Comparison of ENCODE assay signal across 7 cellular contexts in genomic region chr4:663438-664428, GRCh38. TPM values are rescaled to one million over a fixed set of nuclear protein-coding genes. Genes with fewer than 3 reads are reported as not detected.
A peak's percentile ranks its signal among the peaks of the same experiment; 100 is the strongest.
DNase-seq lines count a peak whose midpoint lies in the region; ATAC-seq, FAIRE-seq and TF ChIP-seq lines count a peak whose summit lies in the region.
"Had no signal": no experiment of that assay in that cellular context is flagged by ENCODE, and none has a peak within 500 bp of the region (broad histone marks: within the 10 kb centered on the region; RNA-seq: fewer than 3 reads in every experiment).

No MANE protein-coding gene starts in this region.

- in situ Hi-C loops in HepG2 (cut with HindIII; ENCODE audit: extremely low pct_ligation_motif_present, low pct_unique_long_range_greater_than_20kb) = no loop called here

- no TSS peak for BruUV-seq in HepG2 (replicated peaks; lab: Mats Ljungman, UMichigan)

- peak; percentile 47 for TF ChIP-seq CTCF in HepG2 (CRISPR knock-in tag; IDR thresholded peaks at IDR 0.05)

- peak overlapping the region in 2 of 3 experiments; percentile 50 to 63; a peak in 3 of 6 replicates for H3K4me3 ChIP-seq in HepG2 (replicated peaks in 1 of 3; ENCODE audit: insufficient read depth in 1 of 3, low read depth in 2 of 3, low read length in 3 of 3)

- no peak for FAIRE-seq in HepG2 (lab: Jason Lieb, UNC)
- FAIRE-seq: colon had no signal

- peak; percentile 46 for DNase-seq in KG1 (lab: John Stamatoyannopoulos, UW)
- peak; percentile 67 for DNase-seq in activated T-helper 9 cell treated with anti-CD3 and anti-CD28 coated beads, Interleukin-2, amount 50 U/mL, for 16 hours (ENCODE audit: low read depth)
- DNase-seq in HepG2 (ENCODE audit: low spot score) = no peak
- peak; percentile 83 for DNase-seq in stimulated activated naive CD8-positive, alpha-beta T cell treated with anti-CD3 and anti-CD28 coated beads, Interleukin-15, Interleukin-2, amounts not matched to agents 100 U/mL and 50 U/mL, for 24 hours
- no peak for DNase-seq in GDM1 (lab: John Stamatoyannopoulos, UW)

- H3K4me1 ChIP-seq in HepG2 (ENCODE audit: insufficient read depth, low read length) = peaks cover 39% of the 10 kb centered on the region

- H3K4me2 ChIP-seq in HepG2 (ENCODE audit: low read depth, low read length) = peak overlapping the region; percentile 69

- no peaks in the 10 kb centered on the region for H3K79me2 ChIP-seq in HepG2 (ENCODE audit: insufficient read depth, low read length)

- no peak for TF ChIP-seq RAD21 in HepG2 (CRISPR knock-in tag; IDR thresholded peaks at IDR 0.05)

- CTCF ChIA-PET in HepG2 (lab: Yijun Ruan, JAX; ENCODE audit: low intra/inter-chr PET ratio, low total read pairs) = no interaction called here

- no peak for TF ChIP-seq POLR2A in HepG2 (IDR thresholded peaks at IDR 0.05; ENCODE audit: insufficient read depth in 1 of 2, low read depth in 2 of 2, low read length in 2 of 2)

- H3K27me3 ChIP-seq in HepG2 (ENCODE audit: control insufficient read depth in 1 of 2, insufficient read depth in 2 of 2, low read length in 2 of 2) = peaks cover 3 to 33% of the 10 kb centered on the region in 2 experiments; a peak in 4 of 5 replicates

- 72% methylated on average over 19 of the region's 80 CpGs for WGBS in HepG2 (ENCODE audit: low lambda C conversion rate)

- H3K27ac ChIP-seq in HepG2 (ENCODE audit: extremely low read length, insufficient read depth, low read length) = no peak overlapping the region

- H3K36me3 ChIP-seq in HepG2 (replicated peaks in 1 of 2; ENCODE audit: control insufficient read depth in 1 of 2, insufficient read depth in 2 of 2, low read length in 2 of 2) = no peaks in the 10 kb centered on the region

- H4K20me1 ChIP-seq in HepG2 (ENCODE audit: insufficient read depth, low read length) = no peaks in the 10 kb centered on the region

- no peaks in the 10 kb centered on the region for H3K9me3 ChIP-seq in HepG2 (ENCODE audit: low read length)

- peak; percentile 46 for ATAC-seq in GM18861 (IDR thresholded peaks at IDR 0.05; ENCODE audit: unreplicated experiment)
- no peak for ATAC-seq in HepG2
- ATAC-seq in stimulated activated naive CD8-positive, alpha-beta T cell treated with anti-CD3 and anti-CD28 coated beads, Interleukin-15, Interleukin-2, amounts not matched to agents 100 U/mL and 50 U/mL, for 24 hours = peak; percentile 62

- TF ChIP-seq EP300 in HepG2 (IDR thresholded peaks at IDR 0.05; ENCODE audit: low read depth in 2 of 2, low read length in 2 of 2) = no peak
- TF ChIP-seq EP300 in HepG2 (CRISPR knock-in tag; IDR thresholded peaks at IDR 0.05; ENCODE audit: borderline replicate concordance) = no peak

- POLR2A ChIA-PET in HepG2 (lab: Yijun Ruan, JAX) = interaction anchor here (1.5 kb wide), 1 partner anchor 10 kb away, joined by 7 read pairs; the partner anchor contains the start of genes ATP5ME and MYL5

- 0 out of 2 replicates have a peak overlapping the region, but pooled peaks have one; percentile 25 for H3K9ac ChIP-seq in HepG2 (ENCODE audit: insufficient read depth, low read depth, low read length)

- H2AFZ ChIP-seq in HepG2 (ENCODE audit: low read length) = no peak overlapping the region

- intact Hi-C loops in HepG2 (cut with micrococcal nuclease; ENCODE audit: unreplicated experiment) = no loop called here

RNA-seq across cellular contexts. Expression of gene ATP5ME, which starts 10.3 kb away (rescaled TPM):
- total RNA-seq in HepG2 (2016; rRNA removed; fragmentation: Illumina TruSeq; extraction: Trizol) = 753 and 1,048 TPM in 2 replicates
- 458 and 593 TPM in 2 replicates for total RNA-seq in HepG2 (2016; cell fraction: cytosol; rRNA removed; fragmentation: Illumina TruSeq; extraction: Trizol; ENCODE audit: low read depth)
- total RNA-seq in HepG2 (2016; cell fraction: insoluble cytoplasmic fraction; rRNA removed; fragmentation: Illumina TruSeq; extraction: Trizol) = 792 and 1,109 TPM in 2 replicates
- 613 and 660 TPM in 2 replicates for total RNA-seq in HepG2 (2016; cell fraction: membrane; rRNA removed; fragmentation: Illumina TruSeq; extraction: Trizol)
- 219 and 249 TPM in 2 replicates for total RNA-seq in HepG2 (2016; cell fraction: nucleus; rRNA removed; fragmentation: Illumina TruSeq; extraction: Trizol)
- polyA plus RNA-seq in HepG2 (2011; rRNA removed) = 301 and 305 TPM in 2 replicates
- 507 and 666 TPM in 2 replicates for polyA plus RNA-seq in HepG2 (2011; cell fraction: cytosol; rRNA removed)
- 133 and 152 TPM in 2 replicates for polyA plus RNA-seq in HepG2 (2011; cell fraction: nucleus; rRNA removed)
- 451 and 767 TPM in 2 replicates for polyA plus RNA-seq in HepG2 (2012)
- polyA plus RNA-seq in HepG2 (2016; cell fraction: cytosol; fragmentation: Illumina TruSeq; extraction: Trizol; ENCODE audit: low read depth) = 482 and 603 TPM in 2 replicates
- polyA plus RNA-seq in HepG2 (2016; cell fraction: insoluble cytoplasmic fraction; fragmentation: Illumina TruSeq; extraction: Trizol; ENCODE audit: low read depth) = 926 and 995 TPM in 2 replicates
- 496 and 594 TPM in 2 replicates for polyA plus RNA-seq in HepG2 (2016; cell fraction: membrane; fragmentation: Illumina TruSeq; extraction: Trizol; ENCODE audit: low read depth)
- polyA plus RNA-seq in HepG2 (2016; cell fraction: nucleus; fragmentation: Illumina TruSeq; extraction: Trizol; ENCODE audit: insufficient read depth, low read depth) = 426 and 431 TPM in 2 replicates
- 68.8 and 71.4 TPM in 2 replicates for polyA minus RNA-seq in HepG2 (2011; rRNA and poly(A)+ RNA removed; ENCODE audit: low replicate concordance)
- 62.0 and 63.6 TPM in 2 replicates for polyA minus RNA-seq in HepG2 (2011; cell fraction: cytosol; rRNA and poly(A)+ RNA removed)
- 23.6 and 38.7 TPM in 2 replicates for polyA minus RNA-seq in HepG2 (2011; cell fraction: nucleus; rRNA and poly(A)+ RNA removed)

RNA-seq across cellular contexts. Expression of gene MYL5, which starts 10.6 kb away (rescaled TPM):
- 11.0 and 16.0 TPM in 2 replicates for total RNA-seq in HepG2 (2016; rRNA removed; fragmentation: Illumina TruSeq; extraction: Trizol)
- 6.7 and 8.0 TPM in 2 replicates for total RNA-seq in HepG2 (2016; cell fraction: cytosol; rRNA removed; fragmentation: Illumina TruSeq; extraction: Trizol; ENCODE audit: low read depth)
- total RNA-seq in HepG2 (2016; cell fraction: insoluble cytoplasmic fraction; rRNA removed; fragmentation: Illumina TruSeq; extraction: Trizol) = 10.1 and 16.2 TPM in 2 replicates
- 7.6 and 8.2 TPM in 2 replicates for total RNA-seq in HepG2 (2016; cell fraction: membrane; rRNA removed; fragmentation: Illumina TruSeq; extraction: Trizol)
- total RNA-seq in HepG2 (2016; cell fraction: nucleus; rRNA removed; fragmentation: Illumina TruSeq; extraction: Trizol) = 15.9 and 16.6 TPM in 2 replicates
- polyA plus RNA-seq in HepG2 (2011; rRNA removed) = 6.5 and 11.5 TPM in 2 replicates
- polyA plus RNA-seq in HepG2 (2011; cell fraction: cytosol; rRNA removed) = 4.1 and 4.4 TPM in 2 replicates
- polyA plus RNA-seq in HepG2 (2011; cell fraction: nucleus; rRNA removed) = 40.0 and 46.9 TPM in 2 replicates
- 7.4 and 8.9 TPM in 2 replicates for polyA plus RNA-seq in HepG2 (2012)
- 4.4 and 5.5 TPM in 2 replicates for polyA plus RNA-seq in HepG2 (2016; cell fraction: cytosol; fragmentation: Illumina TruSeq; extraction: Trizol; ENCODE audit: low read depth)
- polyA plus RNA-seq in HepG2 (2016; cell fraction: insoluble cytoplasmic fraction; fragmentation: Illumina TruSeq; extraction: Trizol; ENCODE audit: low read depth) = 8.5 and 12.2 TPM in 2 replicates
- 4.9 and 6.3 TPM in 2 replicates for polyA plus RNA-seq in HepG2 (2016; cell fraction: membrane; fragmentation: Illumina TruSeq; extraction: Trizol; ENCODE audit: low read depth)
- 33.7 and 41.8 TPM in 2 replicates for polyA plus RNA-seq in HepG2 (2016; cell fraction: nucleus; fragmentation: Illumina TruSeq; extraction: Trizol; ENCODE audit: insufficient read depth, low read depth)
- 3.4 and 4.4 TPM in 2 replicates for polyA minus RNA-seq in HepG2 (2011; rRNA and poly(A)+ RNA removed; ENCODE audit: low replicate concordance)
- polyA minus RNA-seq in HepG2 (2011; cell fraction: cytosol; rRNA and poly(A)+ RNA removed) = 1.4 TPM in 1 of 2 replicates, not detected in the other
- 11.8 and 15.5 TPM in 2 replicates for polyA minus RNA-seq in HepG2 (2011; cell fraction: nucleus; rRNA and poly(A)+ RNA removed)

RNA-seq across cellular contexts. Expression of gene SLC49A3, which starts 25.2 kb away (rescaled TPM):
- total RNA-seq in HepG2 (2016; rRNA removed; fragmentation: Illumina TruSeq; extraction: Trizol) = 0.07 TPM in 1 of 2 replicates, not detected in the other
- total RNA-seq in HepG2 (2016; cell fraction: cytosol; rRNA removed; fragmentation: Illumina TruSeq; extraction: Trizol; ENCODE audit: low read depth) = not detected in 2 replicates
- 0.09 TPM in 1 of 2 replicates, not detected in the other for total RNA-seq in HepG2 (2016; cell fraction: insoluble cytoplasmic fraction; rRNA removed; fragmentation: Illumina TruSeq; extraction: Trizol)
- not detected in 2 replicates for total RNA-seq in HepG2 (2016; cell fraction: membrane; rRNA removed; fragmentation: Illumina TruSeq; extraction: Trizol)
- total RNA-seq in HepG2 (2016; cell fraction: nucleus; rRNA removed; fragmentation: Illumina TruSeq; extraction: Trizol) = 0.62 TPM in 1 of 2 replicates, not detected in the other
- polyA plus RNA-seq in HepG2 (2011; rRNA removed) = 0.17 and 0.22 TPM in 2 replicates
- 0.10 and 0.16 TPM in 2 replicates for polyA plus RNA-seq in HepG2 (2011; cell fraction: cytosol; rRNA removed)
- 1.9 and 2.5 TPM in 2 replicates for polyA plus RNA-seq in HepG2 (2011; cell fraction: nucleus; rRNA removed)
- polyA plus RNA-seq in HepG2 (2012) = 0.21 and 0.29 TPM in 2 replicates
- polyA plus RNA-seq in HepG2 (2016; cell fraction: cytosol; fragmentation: Illumina TruSeq; extraction: Trizol; ENCODE audit: low read depth) = 0.07 TPM in 1 of 2 replicates, not detected in the other
- polyA plus RNA-seq in HepG2 (2016; cell fraction: insoluble cytoplasmic fraction; fragmentation: Illumina TruSeq; extraction: Trizol; ENCODE audit: low read depth) = not detected in 2 replicates
- polyA plus RNA-seq in HepG2 (2016; cell fraction: membrane; fragmentation: Illumina TruSeq; extraction: Trizol; ENCODE audit: low read depth) = not detected in 2 replicates
- polyA plus RNA-seq in HepG2 (2016; cell fraction: nucleus; fragmentation: Illumina TruSeq; extraction: Trizol; ENCODE audit: insufficient read depth, low read depth) = 0.53 TPM in 1 of 2 replicates, not detected in the other
- 0.12 TPM in 1 of 2 replicates, not detected in the other for polyA minus RNA-seq in HepG2 (2011; rRNA and poly(A)+ RNA removed; ENCODE audit: low replicate concordance)
- polyA minus RNA-seq in HepG2 (2011; cell fraction: cytosol; rRNA and poly(A)+ RNA removed) = not detected in 2 replicates
- 0.25 and 0.26 TPM in 2 replicates for polyA minus RNA-seq in HepG2 (2011; cell fraction: nucleus; rRNA and poly(A)+ RNA removed)

RNA-seq across cellular contexts. Expression of gene PDE6B, which starts 38.4 kb away (rescaled TPM):
- total RNA-seq in HepG2 (2016; rRNA removed; fragmentation: Illumina TruSeq; extraction: Trizol) = 0.38 TPM in 1 of 2 replicates, not detected in the other
- total RNA-seq in HepG2 (2016; cell fraction: cytosol; rRNA removed; fragmentation: Illumina TruSeq; extraction: Trizol; ENCODE audit: low read depth) = 0.20 TPM in 1 of 2 replicates, not detected in the other
- total RNA-seq in HepG2 (2016; cell fraction: insoluble cytoplasmic fraction; rRNA removed; fragmentation: Illumina TruSeq; extraction: Trizol) = 0.09 TPM in 1 of 2 replicates, not detected in the other
- total RNA-seq in HepG2 (2016; cell fraction: membrane; rRNA removed; fragmentation: Illumina TruSeq; extraction: Trizol) = 0.25 TPM in 1 of 2 replicates, not detected in the other
- not detected in 2 replicates for total RNA-seq in HepG2 (2016; cell fraction: nucleus; rRNA removed; fragmentation: Illumina TruSeq; extraction: Trizol)
- polyA plus RNA-seq in HepG2 (2011; rRNA removed) = 0.38 and 0.40 TPM in 2 replicates
- polyA plus RNA-seq in HepG2 (2011; cell fraction: cytosol; rRNA removed) = 0.43 and 0.62 TPM in 2 replicates
- 0.33 and 0.45 TPM in 2 replicates for polyA plus RNA-seq in HepG2 (2011; cell fraction: nucleus; rRNA removed)
- polyA plus RNA-seq in HepG2 (2012) = 0.38 and 0.73 TPM in 2 replicates
- polyA plus RNA-seq in HepG2 (2016; cell fraction: cytosol; fragmentation: Illumina TruSeq; extraction: Trizol; ENCODE audit: low read depth) = not detected in 2 replicates
- polyA plus RNA-seq in HepG2 (2016; cell fraction: insoluble cytoplasmic fraction; fragmentation: Illumina TruSeq; extraction: Trizol; ENCODE audit: low read depth) = not detected in 2 replicates
- 0.13 TPM in 1 of 2 replicates, not detected in the other for polyA plus RNA-seq in HepG2 (2016; cell fraction: membrane; fragmentation: Illumina TruSeq; extraction: Trizol; ENCODE audit: low read depth)
- not detected in 2 replicates for polyA plus RNA-seq in HepG2 (2016; cell fraction: nucleus; fragmentation: Illumina TruSeq; extraction: Trizol; ENCODE audit: insufficient read depth, low read depth)
- 0.32 TPM in 1 of 2 replicates, not detected in the other for polyA minus RNA-seq in HepG2 (2011; rRNA and poly(A)+ RNA removed; ENCODE audit: low replicate concordance)
- 0.69 and 1.3 TPM in 2 replicates for polyA minus RNA-seq in HepG2 (2011; cell fraction: cytosol; rRNA and poly(A)+ RNA removed)
- polyA minus RNA-seq in HepG2 (2011; cell fraction: nucleus; rRNA and poly(A)+ RNA removed) = 0.37 and 1.3 TPM in 2 replicates

RNA-seq across cellular contexts. Expression of gene PCGF3, which starts 41.9 kb away (rescaled TPM):
- 24.2 and 28.6 TPM in 2 replicates for total RNA-seq in HepG2 (2016; rRNA removed; fragmentation: Illumina TruSeq; extraction: Trizol)
- 16.2 and 16.7 TPM in 2 replicates for total RNA-seq in HepG2 (2016; cell fraction: cytosol; rRNA removed; fragmentation: Illumina TruSeq; extraction: Trizol; ENCODE audit: low read depth)
- total RNA-seq in HepG2 (2016; cell fraction: insoluble cytoplasmic fraction; rRNA removed; fragmentation: Illumina TruSeq; extraction: Trizol) = 22.5 and 27.7 TPM in 2 replicates
- 36.9 and 38.9 TPM in 2 replicates for total RNA-seq in HepG2 (2016; cell fraction: membrane; rRNA removed; fragmentation: Illumina TruSeq; extraction: Trizol)
- total RNA-seq in HepG2 (2016; cell fraction: nucleus; rRNA removed; fragmentation: Illumina TruSeq; extraction: Trizol) = 40.6 and 42.6 TPM in 2 replicates
- 66.2 and 80.8 TPM in 2 replicates for polyA plus RNA-seq in HepG2 (2011; rRNA removed)
- 32.3 and 37.9 TPM in 2 replicates for polyA plus RNA-seq in HepG2 (2011; cell fraction: cytosol; rRNA removed)
- 406 and 428 TPM in 2 replicates for polyA plus RNA-seq in HepG2 (2011; cell fraction: nucleus; rRNA removed)
- polyA plus RNA-seq in HepG2 (2012) = 37.8 and 47.7 TPM in 2 replicates
- polyA plus RNA-seq in HepG2 (2016; cell fraction: cytosol; fragmentation: Illumina TruSeq; extraction: Trizol; ENCODE audit: low read depth) = 13.4 and 15.5 TPM in 2 replicates
- 20.0 and 26.4 TPM in 2 replicates for polyA plus RNA-seq in HepG2 (2016; cell fraction: insoluble cytoplasmic fraction; fragmentation: Illumina TruSeq; extraction: Trizol; ENCODE audit: low read depth)
- polyA plus RNA-seq in HepG2 (2016; cell fraction: membrane; fragmentation: Illumina TruSeq; extraction: Trizol; ENCODE audit: low read depth) = 26.7 and 30.4 TPM in 2 replicates
- 92.0 and 96.8 TPM in 2 replicates for polyA plus RNA-seq in HepG2 (2016; cell fraction: nucleus; fragmentation: Illumina TruSeq; extraction: Trizol; ENCODE audit: insufficient read depth, low read depth)
- 38.9 and 82.6 TPM in 2 replicates for polyA minus RNA-seq in HepG2 (2011; rRNA and poly(A)+ RNA removed; ENCODE audit: low replicate concordance)
- 18.1 and 23.5 TPM in 2 replicates for polyA minus RNA-seq in HepG2 (2011; cell fraction: cytosol; rRNA and poly(A)+ RNA removed)
- polyA minus RNA-seq in HepG2 (2011; cell fraction: nucleus; rRNA and poly(A)+ RNA removed) = 119 and 121 TPM in 2 replicates

Comparison
In these comparisons a context has a peak if more than half of its experiments do, and no peak if none do; other contexts are left out.
1. DNase-seq: peak in KG1 (single experiment), activated T-helper 9 cell treated with anti-CD3 and anti-CD28 coated beads, Interleukin-2, amount 50 U/mL, for 16 hours (single experiment) and stimulated activated naive CD8-positive, alpha-beta T cell treated with anti-CD3 and anti-CD28 coated beads, Interleukin-15, Interleukin-2, amounts not matched to agents 100 U/mL and 50 U/mL, for 24 hours (single experiment); none in HepG2 (single experiment) and GDM1 (single experiment).